ENCODE assay signal across 17 cellular contexts in the genomic region with DNA sequence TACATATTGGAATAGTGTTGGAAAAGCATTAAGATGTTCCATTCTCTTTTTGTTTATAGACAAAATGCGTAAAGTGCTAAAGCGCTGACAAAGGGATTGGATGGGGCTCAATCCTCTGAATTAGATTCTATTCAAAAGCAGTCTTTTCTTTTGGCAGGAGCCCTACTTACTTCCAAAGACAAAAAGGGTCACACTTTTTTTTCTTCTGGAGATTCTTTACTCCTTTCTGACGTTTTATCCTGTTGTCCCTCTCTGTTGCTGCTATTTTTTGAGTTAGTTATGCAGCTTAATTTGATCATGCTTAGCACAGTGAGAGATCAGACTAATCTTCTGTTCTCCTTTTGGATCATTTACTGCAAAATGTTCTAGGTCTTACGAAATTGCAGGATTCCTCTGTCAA.
"Had no signal": no experiment of that assay in that cellular context is flagged by ENCODE, and none has a peak within 500 bp of the region (broad histone marks: within the 10 kb centered on the region; RNA-seq: fewer than 3 reads in every experiment).

No MANE protein-coding gene starts in this region.

- H3K4me1 ChIP-seq: tibial artery had no signal

- H3K27me3 Mint-ChIP-seq: activated CD4-positive, alpha-beta memory T cell treated with anti-CD3 and anti-CD28 coated beads for 36 hours; activated naive CD4-positive, alpha-beta T cell treated with anti-CD3 and anti-CD28 coated beads, Interleukin-2, amount 50 U/mL, for 24 hours; stimulated activated naive B cell treated with anti-CD40 and anti-IgM and Interleukin-4, amounts not matched to agents 10 μg/mL and 1 μg/mL and 100 μg/mL, for 72 hours; T-cell had no signal

- H3K9me3 ChIP-seq: esophagus muscularis mucosa, tibial artery had no signal

- H3K27ac ChIP-seq: coronary artery, esophagus muscularis mucosa, tibial artery had no signal

- DNase-seq: activated CD4-positive, alpha-beta memory T cell treated with anti-CD3 and anti-CD28 coated beads for 36 hours; activated CD4-positive, alpha-beta T cell treated with anti-CD3 and anti-CD28 coated beads for 1 hour; activated effector memory CD4-positive, alpha-beta T cell treated with anti-CD3 and anti-CD28 coated beads, Interleukin-2, amount 50 U/mL, for 16 hours; activated T-cell treated with anti-CD3 and anti-CD28 coated beads, Interleukin-2, amount 50 U/mL, for 48 hours; amniotic stem cell; central memory CD4-positive, alpha-beta T cell; islet precursor cell; occipital lobe; stimulated activated CD4-positive, alpha-beta T cell treated with anti-CD3 and anti-CD28 coated beads, Interleukin-2, amount 100 ng/mL, for 48 hours; stimulated activated naive B cell treated with anti-CD40 and anti-IgM and Interleukin-4, amounts not matched to agents 10 μg/mL and 1 μg/mL and 100 μg/mL, for 72 hours; T-cell; T1000; tibial artery had no signal

- H3K4me1 Mint-ChIP-seq: activated naive CD4-positive, alpha-beta T cell treated with anti-CD3 and anti-CD28 coated beads, Interleukin-2, amount 50 U/mL, for 24 hours; stimulated activated naive B cell treated with anti-CD40 and anti-IgM and Interleukin-4, amounts not matched to agents 10 μg/mL and 1 μg/mL and 100 μg/mL, for 72 hours; T-cell had no signal

- H3K27ac Mint-ChIP-seq: activated CD4-positive, alpha-beta memory T cell treated with anti-CD3 and anti-CD28 coated beads for 36 hours; activated naive CD4-positive, alpha-beta T cell treated with anti-CD3 and anti-CD28 coated beads, Interleukin-2, amount 50 U/mL, for 24 hours; stimulated activated naive B cell treated with anti-CD40 and anti-IgM and Interleukin-4, amounts not matched to agents 10 μg/mL and 1 μg/mL and 100 μg/mL, for 72 hours; T-cell had no signal

- H3K36me3 Mint-ChIP-seq: activated CD4-positive, alpha-beta memory T cell treated with anti-CD3 and anti-CD28 coated beads for 36 hours; activated naive CD4-positive, alpha-beta T cell treated with anti-CD3 and anti-CD28 coated beads, Interleukin-2, amount 50 U/mL, for 24 hours; stimulated activated naive B cell treated with anti-CD40 and anti-IgM and Interleukin-4, amounts not matched to agents 10 μg/mL and 1 μg/mL and 100 μg/mL, for 72 hours; T-cell had no signal

- H3K27me3 ChIP-seq: esophagus muscularis mucosa, tibial artery had no signal

- H3K4me3 Mint-ChIP-seq: activated CD4-positive, alpha-beta memory T cell treated with anti-CD3 and anti-CD28 coated beads for 36 hours; activated naive CD4-positive, alpha-beta T cell treated with anti-CD3 and anti-CD28 coated beads, Interleukin-2, amount 50 U/mL, for 24 hours; stimulated activated naive B cell treated with anti-CD40 and anti-IgM and Interleukin-4, amounts not matched to agents 10 μg/mL and 1 μg/mL and 100 μg/mL, for 72 hours; T-cell had no signal

- H3K36me3 ChIP-seq: esophagus muscularis mucosa, tibial artery had no signal

- H3K4me3 ChIP-seq: coronary artery, esophagus muscularis mucosa, lung, tibial artery had no signal
